In the genomic region with DNA sequence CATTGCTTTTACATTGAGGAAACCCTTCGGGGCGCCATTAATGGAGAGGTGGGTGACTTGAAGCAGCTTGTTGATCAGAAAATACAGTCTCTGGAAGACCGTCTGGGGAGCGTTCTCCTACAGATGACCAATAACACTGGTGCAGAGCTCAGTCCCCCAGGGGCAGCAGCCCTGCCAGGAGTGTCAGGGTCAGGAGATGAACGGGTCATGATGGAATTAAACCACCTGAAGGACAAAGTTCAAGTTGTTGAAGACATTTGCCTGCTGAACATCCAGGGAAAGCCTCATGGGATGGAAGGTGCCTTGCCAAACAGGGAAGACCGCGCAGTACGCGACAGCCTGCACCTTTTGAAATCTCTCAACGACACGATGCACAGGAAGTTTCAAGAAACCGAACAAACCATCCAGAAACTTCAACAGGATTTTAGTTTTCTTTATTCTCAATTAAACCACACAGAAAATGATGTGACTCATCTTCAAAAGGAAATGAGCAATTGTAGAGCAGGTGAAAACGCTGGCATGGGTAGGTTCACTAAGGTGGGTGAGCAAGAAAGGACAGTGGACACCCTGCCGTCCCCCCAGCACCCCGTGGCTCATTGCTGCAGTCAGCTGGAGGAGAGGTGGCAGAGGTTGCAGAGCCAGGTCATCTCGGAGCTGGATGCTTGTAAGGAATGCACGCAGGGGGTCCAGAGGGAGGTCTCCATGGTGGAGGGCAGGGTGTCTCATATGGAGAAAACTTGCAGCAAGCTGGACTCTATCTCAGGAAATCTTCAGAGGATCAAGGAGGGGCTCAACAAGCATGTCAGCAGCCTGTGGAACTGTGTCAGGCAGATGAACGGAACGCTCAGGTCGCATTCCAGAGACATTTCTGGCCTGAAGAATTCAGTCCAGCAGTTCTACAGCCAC, we compare ENCODE assay signal across 16 cellular contexts. TPM values are rescaled to one million over a fixed set of nuclear protein-coding genes. Genes with fewer than 3 reads are reported as not detected.
DNase-seq lines count a peak whose midpoint lies in the region; ATAC-seq and TF ChIP-seq lines count a peak whose summit lies in the region.
"Had no signal": no experiment of that assay in that cellular context is flagged by ENCODE, and none has a peak within 500 bp of the region (broad histone marks: within the 10 kb centered on the region; RNA-seq: fewer than 3 reads in every experiment).

No MANE protein-coding gene starts in this region.

- H3K27me3 ChIP-seq in cardiac muscle cell (no peaks in the 10 kb centered on the region), lower lobe of right lung (ENCODE audit: low read depth) (no peaks in the 10 kb centered on the region)
- H3K27me3 ChIP-seq: hepatocyte, spleen had no signal

- H3K4me3 ChIP-seq in cardiac muscle cell (no peak overlapping the region), choroid plexus epithelial cell (ENCODE audit: low read depth, low read length) (no peak overlapping the region), lower lobe of right lung (no peak overlapping the region)
- H3K4me3 ChIP-seq: HAP-1, hepatocyte, PC-9, spleen had no signal

- DNase-seq in cardiac muscle cell (ENCODE audit: low read depth in 1 of 2, low spot score in 1 of 2) (peak in 1 of 2 donors; percentile 34), Right ventricle myocardium inferior (ENCODE audit: missing footprints) (no peak), choroid plexus epithelial cell (ENCODE audit: low read depth) (peak; percentile 87), lower lobe of right lung (no peak), DMS 273 treated with DMSO at 0.1 percent for 48 hours (lab: John Stamatoyannopoulos, UW) (no peak)
- DNase-seq in activated CD8-positive, alpha-beta T cell treated with anti-CD3 and anti-CD28 coated beads for 36 hours, result no peak
- DNase-seq in stimulated activated naive CD4-positive, alpha-beta T cell treated with Interleukin-2 at 50 U/mL for 16 hours (lab: John Stamatoyannopoulos, UW), result peak; percentile 5
- DNase-seq in stimulated activated CD4-positive, alpha-beta T cell treated with anti-CD3 and anti-CD28 coated beads, Interleukin-4, amount 100 ng/mL, for 1 hour, result no peak
- DNase-seq: left cardiac atrium, NCI-H526 treated with DMSO at 0.1 percent for 48 hours, PC-9, spleen, substantia nigra had no signal

- no peaks in the 10 kb centered on the region for H3K27me3 Mint-ChIP-seq in activated CD8-positive, alpha-beta T cell treated with anti-CD3 and anti-CD28 coated beads for 36 hours

- H3K27ac Mint-ChIP-seq in activated CD8-positive, alpha-beta T cell treated with anti-CD3 and anti-CD28 coated beads for 36 hours, result peak overlapping the region; percentile 3

- CTCF ChIA-PET in activated CD8-positive, alpha-beta T cell treated with anti-CD3 and anti-CD28 coated beads for 36 hours (lab: Charles Lee), result no interaction called here

- H3K27ac ChIP-seq in cardiac muscle cell (peak overlapping the region; percentile 99), lower lobe of right lung (no peak overlapping the region)
- H3K27ac ChIP-seq: hepatocyte, PC-9, spleen had no signal

- H3K9me3 Mint-ChIP-seq in activated CD8-positive, alpha-beta T cell treated with anti-CD3 and anti-CD28 coated beads for 36 hours, result peaks cover 14% of the 10 kb centered on the region

- H3K4me1 ChIP-seq in cardiac muscle cell (ENCODE audit: low read depth) (peaks cover 42% of the 10 kb centered on the region), lower lobe of right lung (no peaks in the 10 kb centered on the region)

- POLR2A ChIA-PET in activated CD8-positive, alpha-beta T cell treated with anti-CD3 and anti-CD28 coated beads for 36 hours (lab: Charles Lee), result interaction anchor here (0.9 to 1.2 kb wide), 3 partner anchors 9 to 44 kb away, joined by 3 read pairs; no protein-coding TSS in a partner anchor

- peaks cover 12% of the 10 kb centered on the region for H3K36me3 Mint-ChIP-seq in activated CD8-positive, alpha-beta T cell treated with anti-CD3 and anti-CD28 coated beads for 36 hours (ENCODE audit: low read depth)

- intact Hi-C loops in Right ventricle myocardium inferior (cut with DNase I) (no loop called here), lower lobe of right lung (cut with DNase I) (no loop called here)
- intact Hi-C loops in activated CD8-positive, alpha-beta T cell treated with anti-CD3 and anti-CD28 coated beads for 36 hours (cut with micrococcal nuclease), result loop anchor here (5.0 kb wide), 1 partner anchor 44 kb away; a partner anchor contains a TSS

- peaks cover 28% of the 10 kb centered on the region for H3K36me3 ChIP-seq in cardiac muscle cell
- peaks cover 3% of the 10 kb centered on the region for H3K36me3 ChIP-seq in lower lobe of right lung
- H3K36me3 ChIP-seq: HAP-1 had no signal

- H3K4me3 Mint-ChIP-seq in activated CD8-positive, alpha-beta T cell treated with anti-CD3 and anti-CD28 coated beads for 36 hours, result no peak overlapping the region

- TF ChIP-seq CTCF in cardiac muscle cell (IDR thresholded peaks at IDR 0.05; ENCODE audit: low read depth, low read length) (no peak), choroid plexus epithelial cell (conservative IDR thresholded peaks at IDR 0.05; ENCODE audit: low read depth, low read length) (no peak), lower lobe of right lung (IDR thresholded peaks at IDR 0.05) (no peak)
- TF ChIP-seq CTCF in activated CD8-positive, alpha-beta T cell treated with anti-CD3 and anti-CD28 coated beads for 36 hours (IDR thresholded peaks at IDR 0.05), result no peak

- ATAC-seq in Right ventricle myocardium inferior (no peak), lower lobe of right lung (no peak)
- peak; percentile 91 for ATAC-seq in activated CD8-positive, alpha-beta T cell treated with anti-CD3 and anti-CD28 coated beads for 36 hours
- ATAC-seq: HepG2, left cardiac atrium had no signal

- H3K4me1 Mint-ChIP-seq in activated CD8-positive, alpha-beta T cell treated with anti-CD3 and anti-CD28 coated beads for 36 hours (ENCODE audit: low read depth), result peaks cover 31% of the 10 kb centered on the region

- H3K9me3 ChIP-seq in cardiac muscle cell (ENCODE audit: low read depth) (no peaks in the 10 kb centered on the region), lower lobe of right lung (no peaks in the 10 kb centered on the region)

RNA-seq across cellular contexts. Expression of a gene that starts 45.0 kb away (rescaled TPM):
- total RNA-seq in cardiac muscle cell (75.9 and 134 TPM in 2 replicates), Right ventricle myocardium inferior (24.6 TPM), lower lobe of right lung (51.5 TPM)
- 96.8 and 116 TPM in 2 replicates for polyA plus RNA-seq in cardiac muscle cell
- 10 to 100 TPM; 17.3 to 19.4 TPM for total RNA-seq in activated CD8-positive, alpha-beta T cell treated with anti-CD3 and anti-CD28 coated beads for 36 hours

Comparison
In these comparisons a context has a peak if more than half of its experiments do, and no peak if none do; other contexts are left out.
1. DNase-seq: peak in choroid plexus epithelial cell (single experiment) and stimulated activated naive CD4-positive, alpha-beta T cell treated with Interleukin-2 at 50 U/mL for 16 hours (single experiment); none in Right ventricle myocardium inferior (single experiment), activated CD8-positive, alpha-beta T cell treated with anti-CD3 and anti-CD28 coated beads for 36 hours (single experiment), lower lobe of right lung (single experiment), DMS 273 treated with DMSO at 0.1 percent for 48 hours (single experiment) and stimulated activated CD4-positive, alpha-beta T cell treated with anti-CD3 and anti-CD28 coated beads, Interleukin-4, amount 100 ng/mL, for 1 hour (single experiment).